21 cellular contexts compared by ENCODE assay signal in the genomic region with DNA sequence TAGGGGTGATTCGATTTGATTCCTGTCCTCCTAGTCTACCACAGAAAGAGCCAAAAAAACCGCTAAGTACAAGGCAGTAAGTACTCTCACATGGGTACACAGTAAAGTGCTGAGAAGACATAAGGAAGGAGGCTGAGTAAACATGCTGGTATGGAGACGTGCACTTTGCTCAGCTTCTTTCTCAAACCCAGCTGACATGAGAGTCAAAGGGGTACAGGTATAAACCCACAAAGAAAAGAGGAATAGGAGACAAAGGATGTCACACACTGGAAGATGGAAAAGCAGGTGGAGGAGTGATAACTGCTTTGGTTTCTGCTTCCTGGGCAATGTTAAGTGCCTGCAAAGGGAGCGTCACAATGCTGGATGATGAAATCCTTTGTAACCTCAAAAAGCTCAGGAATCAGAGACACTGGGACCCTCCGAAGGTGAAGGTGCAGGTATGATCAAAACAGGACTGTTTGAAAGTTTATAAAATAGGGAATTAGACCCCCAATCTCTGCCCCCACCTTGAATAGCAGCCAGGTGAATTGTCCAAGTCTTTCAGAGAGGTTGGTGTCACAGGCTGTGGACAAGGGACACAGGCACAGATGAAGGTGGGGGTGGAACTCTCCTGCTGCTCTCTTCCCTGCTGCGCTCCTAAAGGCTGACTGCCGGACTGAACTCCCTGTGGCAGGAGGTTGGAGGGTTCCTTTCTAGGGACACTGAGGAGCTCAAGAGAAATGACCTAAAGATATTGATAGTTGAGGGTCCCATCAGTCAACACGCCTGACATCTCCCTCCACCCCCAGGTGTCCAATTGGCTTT.
DNase-seq lines count a peak whose midpoint lies in the region; ATAC-seq and TF ChIP-seq lines count a peak whose summit lies in the region.
"Had no signal": no experiment of that assay in that cellular context is flagged by ENCODE, and none has a peak within 500 bp of the region (broad histone marks: within the 10 kb centered on the region; RNA-seq: fewer than 3 reads in every experiment).

No MANE protein-coding gene starts in this region.

- H3K27ac Mint-ChIP-seq in Caco-2 (ENCODE audit: unreplicated experiment) (peak overlapping the region; percentile 69), GM23338 (peak overlapping the region; percentile 91)
- no peak overlapping the region for H3K27ac Mint-ChIP-seq in stimulated activated memory B cell treated with anti-CD40 and anti-IgM and Interleukin-4, amounts not matched to agents 10 μg/mL and 1 μg/mL and 100 μg/mL, for 72 hours
- H3K27ac Mint-ChIP-seq: activated naive CD8-positive, alpha-beta T cell treated with anti-CD3 and anti-CD28 coated beads for 36 hours; activated T-helper 2 cell treated with anti-CD3 and anti-CD28 coated beads, Interferon-gamma antibody, Interleukin-2, Interleukin-4, amounts not matched to agents 10 μg/mL and 5 μg/mL and 100 μg/mL, durations not matched to agents 14 hours and 24 hours and 36 hours; CD8-positive, alpha-beta T cell; T-helper 17 cell had no signal

- no peaks in the 10 kb centered on the region for H3F3A ChIP-seq in GM23338 (replicated peaks; ENCODE audit: low read depth)

- intact Hi-C loops in Caco-2 (cut with micrococcal nuclease; ENCODE audit: unreplicated experiment): no loop called here

- H3K9me3 ChIP-seq in Caco-2: no peaks in the 10 kb centered on the region
- H3K9me3 ChIP-seq: gastrocnemius medialis, testis, uterus had no signal

- no peaks in the 10 kb centered on the region for H3K4me1 ChIP-seq in Caco-2
- peaks cover 8% of the 10 kb centered on the region for H3K4me1 ChIP-seq in GM23338 (ENCODE audit: insufficient read depth)
- H3K4me1 ChIP-seq: gastrocnemius medialis, testis, uterus had no signal

- ATAC-seq in GM23338 (peak; percentile 35; the same call in 1 of the 3 replicates), GM21367 (IDR thresholded peaks at IDR 0.05; ENCODE audit: unreplicated experiment) (no peak)
- no peak for ATAC-seq in stimulated activated memory B cell treated with anti-CD40 and anti-IgM and Interleukin-4, amounts not matched to agents 10 μg/mL and 1 μg/mL and 100 μg/mL, for 72 hours
- ATAC-seq: CD8-positive, alpha-beta T cell; gastrocnemius medialis; left ventricle myocardium superior; T-helper 17 cell had no signal

- H3K79me2 ChIP-seq in GM23338 (replicated peaks; ENCODE audit: insufficient read depth): no peaks in the 10 kb centered on the region

- no peak overlapping the region for H3K27ac ChIP-seq in GM23338 (ENCODE audit: low read depth)
- H3K27ac ChIP-seq: gastrocnemius medialis, testis, uterus had no signal

- peak in 1 of 2 experiments; percentile 43 for DNase-seq in Caco-2
- no peak for DNase-seq in GM23338 (ENCODE audit: low spot score)
- peak; percentile 56 for DNase-seq in NCI-H82 treated with DMSO at 0.1 percent for 48 hours (lab: John Stamatoyannopoulos, UW; ENCODE audit: unreplicated experiment)
- DNase-seq in cerebellum (ENCODE audit: low spot score): peak; percentile 50
- no peak for DNase-seq in activated effector memory CD4-positive, alpha-beta T cell treated with anti-CD3 and anti-CD28 coated beads, Interleukin-2, amount 50 U/mL, for 16 hours
- DNase-seq: activated CD4-positive, alpha-beta T cell treated with anti-CD3 and anti-CD28 coated beads, Interleukin-2, amount 50 U/mL, for 48 hours; activated CD8-positive, alpha-beta memory T cell treated with anti-CD3 and anti-CD28 coated beads, Interleukin-2, amount 50 U/mL, for 48 hours; activated naive CD8-positive, alpha-beta T cell treated with anti-CD3 and anti-CD28 coated beads for 36 hours; CD8-positive, alpha-beta T cell; effector CD8-positive, alpha-beta T cell; gastrocnemius medialis; left ventricle myocardium superior; NCI-H1436 treated with DMSO at 0.1 percent for 48 hours; NCI-H226; T-helper 17 cell; testis; uterus had no signal

- H3K4me2 ChIP-seq in GM23338: no peak overlapping the region

- no peaks in the 10 kb centered on the region for H4K20me1 ChIP-seq in GM23338 (replicated peaks; ENCODE audit: insufficient read depth)

- H3K4me1 Mint-ChIP-seq in Caco-2 (ENCODE audit: low read depth, unreplicated experiment): peaks cover 6% of the 10 kb centered on the region
- H3K4me1 Mint-ChIP-seq in GM23338: peaks cover 23% of the 10 kb centered on the region
- no peaks in the 10 kb centered on the region for H3K4me1 Mint-ChIP-seq in stimulated activated memory B cell treated with anti-CD40 and anti-IgM and Interleukin-4, amounts not matched to agents 10 μg/mL and 1 μg/mL and 100 μg/mL, for 72 hours
- H3K4me1 Mint-ChIP-seq: activated naive CD8-positive, alpha-beta T cell treated with anti-CD3 and anti-CD28 coated beads for 36 hours; neural crest cell had no signal

- H3K36me3 Mint-ChIP-seq in Caco-2 (ENCODE audit: insufficient read depth, unreplicated experiment) (peaks cover 6% of the 10 kb centered on the region), GM23338 (ENCODE audit: low read depth) (no peaks in the 10 kb centered on the region; the same call in 2 of the 3 replicates)
- H3K36me3 Mint-ChIP-seq in stimulated activated memory B cell treated with anti-CD40 and anti-IgM and Interleukin-4, amounts not matched to agents 10 μg/mL and 1 μg/mL and 100 μg/mL, for 72 hours: no peaks in the 10 kb centered on the region
- H3K36me3 Mint-ChIP-seq: activated naive CD8-positive, alpha-beta T cell treated with anti-CD3 and anti-CD28 coated beads for 36 hours; CD8-positive, alpha-beta T cell had no signal

- no peaks in the 10 kb centered on the region; the same call in 1 of the 2 replicates for H3K27me3 ChIP-seq in Caco-2 (replicated peaks; ENCODE audit: control insufficient read depth, insufficient read depth, low read length)
- H3K27me3 ChIP-seq in GM23338 (ENCODE audit: insufficient read depth): no peaks in the 10 kb centered on the region
- H3K27me3 ChIP-seq: testis, uterus had no signal

- POLR2A ChIA-PET in Caco-2 (lab: Charles Lee): interaction anchor here (0.6 kb wide), 1 partner anchor 666 kb away, joined by 3 read pairs; a partner anchor contains a TSS

- CTCF ChIA-PET in Caco-2 (lab: Charles Lee): no interaction called here

- H3K36me3 ChIP-seq in Caco-2 (ENCODE audit: control insufficient read depth, insufficient read depth, low read length) (no peaks in the 10 kb centered on the region), GM23338 (ENCODE audit: insufficient read depth) (no peaks in the 10 kb centered on the region)
- H3K36me3 ChIP-seq: gastrocnemius medialis, uterus had no signal

- H2AFZ ChIP-seq in GM23338: peak overlapping the region; percentile 64

- H3K4me3 ChIP-seq in Caco-2 (ENCODE audit: low read depth, low read length) (no peak overlapping the region), GM23338 (no peak overlapping the region)
- H3K4me3 ChIP-seq: gastrocnemius medialis, testis, uterus had no signal

- peaks cover 9% of the 10 kb centered on the region for H3K27me3 Mint-ChIP-seq in Caco-2 (ENCODE audit: insufficient read depth, unreplicated experiment)
- H3K27me3 Mint-ChIP-seq in GM23338 (ENCODE audit: insufficient read depth, low read depth, poor library complexity): peaks cover 9% of the 10 kb centered on the region
- H3K27me3 Mint-ChIP-seq in stimulated activated memory B cell treated with anti-CD40 and anti-IgM and Interleukin-4, amounts not matched to agents 10 μg/mL and 1 μg/mL and 100 μg/mL, for 72 hours: peaks cover 83% of the 10 kb centered on the region

- no peak for TF ChIP-seq CTCF in Caco-2 (IDR thresholded peaks at IDR 0.05; ENCODE audit: insufficient read depth in 1 of 2, low read depth in 1 of 2, low read length in 1 of 2, severe bottlenecking in 1 of 2, unreplicated experiment in 1 of 2)
- no peak for TF ChIP-seq CTCF in GM23338 (conservative IDR thresholded peaks at IDR 0.05; ENCODE audit: low read depth in 2 of 2)

- H3K4me3 Mint-ChIP-seq in Caco-2 (ENCODE audit: unreplicated experiment): peak overlapping the region; percentile 37
- no peak overlapping the region for H3K4me3 Mint-ChIP-seq in GM23338
- no peak overlapping the region for H3K4me3 Mint-ChIP-seq in stimulated activated memory B cell treated with anti-CD40 and anti-IgM and Interleukin-4, amounts not matched to agents 10 μg/mL and 1 μg/mL and 100 μg/mL, for 72 hours
- H3K4me3 Mint-ChIP-seq: activated naive CD8-positive, alpha-beta T cell treated with anti-CD3 and anti-CD28 coated beads for 36 hours; CD8-positive, alpha-beta T cell; neural crest cell had no signal

- H3K9me3 Mint-ChIP-seq in Caco-2 (ENCODE audit: unreplicated experiment): peaks cover 10% of the 10 kb centered on the region
- H3K9me3 Mint-ChIP-seq in GM23338: no peaks in the 10 kb centered on the region; the same call in 2 of the 3 replicates
- H3K9me3 Mint-ChIP-seq in stimulated activated memory B cell treated with anti-CD40 and anti-IgM and Interleukin-4, amounts not matched to agents 10 μg/mL and 1 μg/mL and 100 μg/mL, for 72 hours: no peaks in the 10 kb centered on the region
- H3K9me3 Mint-ChIP-seq: activated naive CD8-positive, alpha-beta T cell treated with anti-CD3 and anti-CD28 coated beads for 36 hours; activated T-helper 2 cell treated with anti-CD3 and anti-CD28 coated beads, Interferon-gamma antibody, Interleukin-2, Interleukin-4, amounts not matched to agents 10 μg/mL and 5 μg/mL and 100 μg/mL, durations not matched to agents 14 hours and 24 hours and 36 hours; CD8-positive, alpha-beta T cell; neural crest cell had no signal

- no peaks in the 10 kb centered on the region for H3K9me2 ChIP-seq in GM23338 (ENCODE audit: insufficient read depth)

- BruUV-seq in Caco-2 (replicated peaks; lab: Mats Ljungman, UMichigan): TSS peak; percentile 94

TF ChIP-seq in GM23338, 12 proteins besides CTCF, POLR2A, EP300 and RAD21:
- no peak for TF ChIP-seq NANOG (IDR thresholded peaks at IDR 0.05; ENCODE audit: borderline replicate concordance)
- TF ChIP-seq, protein P1, sequence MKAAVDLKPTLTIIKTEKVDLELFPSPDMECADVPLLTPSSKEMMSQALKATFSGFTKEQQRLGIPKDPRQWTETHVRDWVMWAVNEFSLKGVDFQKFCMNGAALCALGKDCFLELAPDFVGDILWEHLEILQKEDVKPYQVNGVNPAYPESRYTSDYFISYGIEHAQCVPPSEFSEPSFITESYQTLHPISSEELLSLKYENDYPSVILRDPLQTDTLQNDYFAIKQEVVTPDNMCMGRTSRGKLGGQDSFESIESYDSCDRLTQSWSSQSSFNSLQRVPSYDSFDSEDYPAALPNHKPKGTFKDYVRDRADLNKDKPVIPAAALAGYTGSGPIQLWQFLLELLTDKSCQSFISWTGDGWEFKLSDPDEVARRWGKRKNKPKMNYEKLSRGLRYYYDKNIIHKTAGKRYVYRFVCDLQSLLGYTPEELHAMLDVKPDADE (IDR thresholded peaks at IDR 0.05): no peak
- TF ChIP-seq ZNF331 (CRISPR knock-in tag; IDR thresholded peaks at IDR 0.05; ENCODE audit: low read depth): no peak
- no peak for TF ChIP-seq EZH2phosphoT487 (IDR thresholded peaks at IDR 0.05; ENCODE audit: unreplicated experiment)
- TF ChIP-seq JUNB (IDR thresholded peaks at IDR 0.05; ENCODE audit: unreplicated experiment): no peak
TF ChIP-seq in GM23338: peak in this region for 0.

Comparison
In these comparisons a context has a peak if more than half of its experiments do, and no peak if none do; other contexts are left out.
1. DNase-seq: peak in NCI-H82 treated with DMSO at 0.1 percent for 48 hours (single experiment) and cerebellum (single experiment); none in GM23338 (single experiment) and activated effector memory CD4-positive, alpha-beta T cell treated with anti-CD3 and anti-CD28 coated beads, Interleukin-2, amount 50 U/mL, for 16 hours (single experiment).